8 cellular contexts compared by ENCODE assay signal in genomic region chr1:23810818-23811420, GRCh38. TPM values are rescaled to one million over a fixed set of nuclear protein-coding genes. Genes with fewer than 3 reads are reported as not detected.
DNase-seq lines count a peak whose midpoint lies in the region; ATAC-seq and TF ChIP-seq lines count a peak whose summit lies in the region.

No MANE protein-coding gene starts in this region.

- POLR2A ChIA-PET in CD4-positive, alpha-beta T cell (lab: Charles Lee): interaction anchor here (1.2 to 2.1 kb wide), 6 partner anchors 10 to 149 kb away, joined by 3 to 8 read pairs (median 4); partner anchors contain the start of genes PITHD1 and PNRC2
- POLR2A ChIA-PET in OCI-LY7 (lab: Charles Lee): interaction anchor here (0.5 to 1.3 kb wide), 6 partner anchors 10 to 172 kb away, joined by 3 to 5 read pairs (median 4); no protein-coding TSS in a partner anchor

- no peaks in the 10 kb centered on the region for H3K27me3 Mint-ChIP-seq in CD4-positive, alpha-beta T cell
- H3K27me3 Mint-ChIP-seq in activated naive CD4-positive, alpha-beta T cell treated with anti-CD3 and anti-CD28 coated beads for 36 hours (ENCODE audit: low read depth): no peaks in the 10 kb centered on the region

- no peaks in the 10 kb centered on the region for H3K9me3 ChIP-seq in CD4-positive, alpha-beta T cell (ENCODE audit: control insufficient read depth, low read length)
- H3K9me3 ChIP-seq in OCI-LY7 (ENCODE audit: low read length): no peaks in the 10 kb centered on the region

- DNase-seq in CD4-positive, alpha-beta T cell: peak in 7 of 10 experiments; percentile 29 to 46 (median 37)
- DNase-seq in H4 (ENCODE audit: low spot score) (peak; percentile 51), OCI-LY7 (ENCODE audit: low spot score) (peak; percentile 83), left ventricle myocardium superior (no peak), NCI-H128 (lab: John Stamatoyannopoulos, UW; ENCODE audit: unreplicated experiment) (no peak), LoVo (ENCODE audit: low spot score) (no peak)
- peak; percentile 66 for DNase-seq in activated naive CD4-positive, alpha-beta T cell treated with anti-CD3 and anti-CD28 coated beads for 36 hours
- peak in 2 of 3 donors; percentile 40 to 61 for DNase-seq in stimulated activated CD4-positive, alpha-beta T cell treated with anti-CD3 and anti-CD28 coated beads, Interleukin-12 subunit alpha, Interleukin-12 subunit beta, amount 100 ng/mL, for 48 hours (ENCODE audit: low read depth in 2 of 3, low spot score in 1 of 3)

- peaks cover 14% of the 10 kb centered on the region for H3K4me1 Mint-ChIP-seq in CD4-positive, alpha-beta T cell (ENCODE audit: low read depth)
- H3K4me1 Mint-ChIP-seq in activated naive CD4-positive, alpha-beta T cell treated with anti-CD3 and anti-CD28 coated beads for 36 hours (ENCODE audit: low read depth): peaks cover 10% of the 10 kb centered on the region

- no peak overlapping the region for H3K4me3 Mint-ChIP-seq in CD4-positive, alpha-beta T cell
- no peak overlapping the region for H3K4me3 Mint-ChIP-seq in activated naive CD4-positive, alpha-beta T cell treated with anti-CD3 and anti-CD28 coated beads for 36 hours

- H3K9me2 ChIP-seq in OCI-LY7 (ENCODE audit: insufficient read depth, low read length): no peaks in the 10 kb centered on the region

- peak overlapping the region; percentile 29; the same call in 1 of the 2 replicates for H3K4me2 ChIP-seq in OCI-LY7 (ENCODE audit: low read length)

- no peak overlapping the region for H3K4me3 ChIP-seq in OCI-LY7 (ENCODE audit: low read depth, low read length, poor library complexity, severe bottlenecking)

- no peaks in the 10 kb centered on the region for H3K36me3 ChIP-seq in OCI-LY7 (ENCODE audit: insufficient read depth, low read length)

- BruUV-seq in OCI-LY7 (replicated peaks; lab: Mats Ljungman, UMichigan): no TSS peak

- peak; percentile 74 for ATAC-seq in CD4-positive, alpha-beta T cell (ENCODE audit: poor library complexity)
- peak; percentile 74 for ATAC-seq in left ventricle myocardium superior

- peak; percentile 54 for TF ChIP-seq CTCF in CD4-positive, alpha-beta T cell (IDR thresholded peaks at IDR 0.05)
- TF ChIP-seq CTCF in OCI-LY7 (conservative IDR thresholded peaks at IDR 0.05; ENCODE audit: low read length): peak; percentile 95

- intact Hi-C loops in CD4-positive, alpha-beta T cell (cut with DNase I, micrococcal nuclease): loop anchor here (1.0 to 5.0 kb wide), 3 partner anchors 57 to 216 kb away; partner anchors contain the start of gene FUCA1 (in 1 of the 2)
- intact Hi-C loops in OCI-LY7 (cut with micrococcal nuclease; ENCODE audit: unreplicated experiment): loop anchor here (1.0 kb wide), 2 partner anchors 57 to 105 kb away; partner anchors contain the start of gene FUCA1
- intact Hi-C loops in activated naive CD4-positive, alpha-beta T cell treated with anti-CD3 and anti-CD28 coated beads for 36 hours (cut with micrococcal nuclease): loop anchor here (1.0 kb wide), 1 partner anchor 43 kb away; no protein-coding TSS in a partner anchor
- intact Hi-C loops in left ventricle myocardium superior (cut with micrococcal nuclease): no loop called here

- H3K4me1 ChIP-seq in OCI-LY7 (ENCODE audit: insufficient read depth, low read length, poor library complexity, severe bottlenecking): peaks cover 36% of the 10 kb centered on the region

- no peak overlapping the region for H3K27ac ChIP-seq in CD4-positive, alpha-beta T cell (ENCODE audit: low read depth, low read length)
- H3K27ac ChIP-seq in OCI-LY7 (ENCODE audit: low read depth, low read length, poor library complexity, severe bottlenecking): no peak overlapping the region

- CTCF ChIA-PET in CD4-positive, alpha-beta T cell (lab: Charles Lee): interaction anchor here (0.8 to 3.1 kb wide), 22 partner anchors 8 to 217 kb away, joined by 3 to 44 read pairs (median 6); partner anchors contain the start of genes FUCA1, GALE, HMGCL and LYPLA2
- CTCF ChIA-PET in OCI-LY7 (lab: Charles Lee; ENCODE audit: unreplicated experiment): interaction anchor here (0.5 to 2.3 kb wide), 10 partner anchors 9 to 186 kb away, joined by 3 to 20 read pairs (median 5); partner anchors contain the start of genes CNR2 and HMGCL
- CTCF ChIA-PET in activated naive CD4-positive, alpha-beta T cell treated with anti-CD3 and anti-CD28 coated beads for 36 hours (lab: Charles Lee): interaction anchor here (0.6 to 3.9 kb wide), 30 partner anchors 7 to 153 kb away, joined by 3 to 48 read pairs (median 4); partner anchors contain the start of genes FUCA1, GALE, HMGCL and LYPLA2

- H3K36me3 Mint-ChIP-seq in CD4-positive, alpha-beta T cell (ENCODE audit: low read depth): peaks cover 59% of the 10 kb centered on the region
- peaks cover 7% of the 10 kb centered on the region for H3K36me3 Mint-ChIP-seq in activated naive CD4-positive, alpha-beta T cell treated with anti-CD3 and anti-CD28 coated beads for 36 hours (ENCODE audit: low read depth)

- H4K20me1 ChIP-seq in OCI-LY7 (ENCODE audit: insufficient read depth, low read length): no peaks in the 10 kb centered on the region

- H3K27ac Mint-ChIP-seq in CD4-positive, alpha-beta T cell: no peak overlapping the region
- no peak overlapping the region for H3K27ac Mint-ChIP-seq in activated naive CD4-positive, alpha-beta T cell treated with anti-CD3 and anti-CD28 coated beads for 36 hours

- H2AFZ ChIP-seq in OCI-LY7 (ENCODE audit: low read length): peak overlapping the region; percentile 27; the same call in 1 of the 2 replicates

- H3K9me3 Mint-ChIP-seq in CD4-positive, alpha-beta T cell: no peaks in the 10 kb centered on the region
- no peaks in the 10 kb centered on the region for H3K9me3 Mint-ChIP-seq in activated naive CD4-positive, alpha-beta T cell treated with anti-CD3 and anti-CD28 coated beads for 36 hours

- no peaks in the 10 kb centered on the region for H3K79me2 ChIP-seq in OCI-LY7 (ENCODE audit: insufficient read depth, low read depth, low read length)

- no peaks in the 10 kb centered on the region for H3K27me3 ChIP-seq in CD4-positive, alpha-beta T cell (ENCODE audit: control insufficient read depth, insufficient read depth, low read length)

RNA-seq across cellular contexts. Expression of gene GALE, which starts 10.4 kb away (rescaled TPM):
- 1 to 10 TPM; 5.4 to 6.9 TPM for total RNA-seq in CD4-positive, alpha-beta T cell
- 128 and 142 TPM in 2 replicates for total RNA-seq in H4 (2014; rRNA removed; shearing (Covaris generic))
- total RNA-seq in OCI-LY7 (2014; rRNA removed; shearing (Covaris generic)): 17.9 and 19.6 TPM in 2 replicates
- total RNA-seq in OCI-LY7 (2022): 16.0 and 16.8 TPM in 2 replicates
- 10 to 100 TPM; 19.7 to 23.1 TPM for total RNA-seq in activated naive CD4-positive, alpha-beta T cell treated with anti-CD3 and anti-CD28 coated beads for 36 hours
- 5.1 TPM for total RNA-seq in left ventricle myocardium superior

RNA-seq across cellular contexts. Expression of gene HMGCL, which starts 14.3 kb away (rescaled TPM):
- total RNA-seq in CD4-positive, alpha-beta T cell: 1 to 10 TPM; 8.9 to 9.6 TPM
- total RNA-seq in H4 (2014; rRNA removed; shearing (Covaris generic)): 34.0 and 34.5 TPM in 2 replicates
- 9.0 and 13.1 TPM in 2 replicates for total RNA-seq in OCI-LY7 (2014; rRNA removed; shearing (Covaris generic))
- total RNA-seq in OCI-LY7 (2022) (27.4 and 30.7 TPM in 2 replicates), left ventricle myocardium superior (33.5 TPM)
- total RNA-seq in activated naive CD4-positive, alpha-beta T cell treated with anti-CD3 and anti-CD28 coated beads for 36 hours: 10 to 100 TPM; 31.5 to 34.5 TPM

RNA-seq across cellular contexts. Expression of gene LYPLA2, which starts 20.0 kb away (rescaled TPM):
- total RNA-seq in CD4-positive, alpha-beta T cell: 10 to 100 TPM; 37.4 to 37.7 TPM
- 35.4 and 36.2 TPM in 2 replicates for total RNA-seq in H4 (2014; rRNA removed; shearing (Covaris generic))
- 65.1 and 91.2 TPM in 2 replicates for total RNA-seq in OCI-LY7 (2014; rRNA removed; shearing (Covaris generic))
- total RNA-seq in OCI-LY7 (2022) (66.5 and 68.3 TPM in 2 replicates), left ventricle myocardium superior (28.9 TPM)
- 10 to 100 TPM; 48.1 to 49.7 TPM for total RNA-seq in activated naive CD4-positive, alpha-beta T cell treated with anti-CD3 and anti-CD28 coated beads for 36 hours

RNA-seq across cellular contexts. Expression of gene PITHD1, which starts 32.7 kb away (rescaled TPM):
- 100 to 1,000 TPM; 110 to 111 TPM for total RNA-seq in CD4-positive, alpha-beta T cell
- total RNA-seq in H4 (2014; rRNA removed; shearing (Covaris generic)): 46.5 and 51.4 TPM in 2 replicates
- 89.9 and 90.8 TPM in 2 replicates for total RNA-seq in OCI-LY7 (2014; rRNA removed; shearing (Covaris generic))
- total RNA-seq in OCI-LY7 (2022): 63.6 and 67.2 TPM in 2 replicates
- total RNA-seq in activated naive CD4-positive, alpha-beta T cell treated with anti-CD3 and anti-CD28 coated beads for 36 hours: 10 to 100 TPM; 73.8 to 75.1 TPM
- 44.7 TPM for total RNA-seq in left ventricle myocardium superior

RNA-seq across cellular contexts. Expression of gene FUCA1, which starts 57.2 kb away (rescaled TPM):
- total RNA-seq in CD4-positive, alpha-beta T cell: 1 to 10 TPM; 3.6 to 4.1 TPM
- total RNA-seq in H4 (2014; rRNA removed; shearing (Covaris generic)): 75.9 and 90.5 TPM in 2 replicates
- total RNA-seq in OCI-LY7 (2014; rRNA removed; shearing (Covaris generic)): 9.1 and 9.3 TPM in 2 replicates
- 9.3 and 9.9 TPM in 2 replicates for total RNA-seq in OCI-LY7 (2022)
- total RNA-seq in activated naive CD4-positive, alpha-beta T cell treated with anti-CD3 and anti-CD28 coated beads for 36 hours: 1 to 10 TPM; 4.9 to 5.2 TPM
- 12.1 TPM for total RNA-seq in left ventricle myocardium superior

Comparison
In these comparisons a context has a peak if more than half of its experiments do, and no peak if none do; other contexts are left out.
1. DNase-seq: peak in CD4-positive, alpha-beta T cell (7 of 10), H4 (single experiment), OCI-LY7 (single experiment), activated naive CD4-positive, alpha-beta T cell treated with anti-CD3 and anti-CD28 coated beads for 36 hours (single experiment) and stimulated activated CD4-positive, alpha-beta T cell treated with anti-CD3 and anti-CD28 coated beads, Interleukin-12 subunit alpha, Interleukin-12 subunit beta, amount 100 ng/mL, for 48 hours (2 of 3); none in left ventricle myocardium superior (single experiment), NCI-H128 (single experiment) and LoVo (single experiment).